ENCODE assay signal across 8 cellular contexts in genomic region chr6:31806470-31807272, GRCh38. TPM values are rescaled to one million over a fixed set of nuclear protein-coding genes. Genes with fewer than 3 reads are reported as not detected.
A peak's percentile ranks its signal among the peaks of the same experiment; 100 is the strongest.
DNase-seq lines count a peak whose midpoint lies in the region; ATAC-seq and TF ChIP-seq lines count a peak whose summit lies in the region.

Gene LSM2, minus strand, starts transcription at chr6:31806966. Its CDS starts 209 bp downstream, at chr6:31806757.

- H3K9me3 ChIP-seq in ascending aorta: no peaks in the 10 kb centered on the region
- no peaks in the 10 kb centered on the region for H3K9me3 ChIP-seq in right cardiac atrium (ENCODE audit: control insufficient read depth, low read length)
- H3K9me3 ChIP-seq in aorta (ENCODE audit: control insufficient read depth, low read length): no peaks in the 10 kb centered on the region

- DNase-seq in NCI-H187 (lab: John Stamatoyannopoulos, UW) (peak; percentile 94 to 95), ascending aorta (ENCODE audit: low spot score in 2 of 2) (peak; percentile 90 to 99), right cardiac atrium (peak; percentile 99), aorta (peak; percentile 99)
- DNase-seq in T-helper 2 cell treated with Interferon-gamma antibody and Interleukin-4, amounts not matched to agents 5 μg/mL and 100 μg/mL, for 36 hours (ENCODE audit: low spot score): peak; percentile 98

- peaks cover 31% of the 10 kb centered on the region for H3K36me3 Mint-ChIP-seq in T-helper 2 cell treated with Interferon-gamma antibody and Interleukin-4, amounts not matched to agents 5 μg/mL and 100 μg/mL, for 36 hours (ENCODE audit: low read depth)

- H3K4me1 Mint-ChIP-seq in T-helper 2 cell treated with Interferon-gamma antibody and Interleukin-4, amounts not matched to agents 5 μg/mL and 100 μg/mL, for 36 hours (ENCODE audit: low read depth): peaks cover 15% of the 10 kb centered on the region

- peak in 2 of 3 experiments; percentile 24 to 30 for TF ChIP-seq CTCF in ascending aorta (IDR thresholded peaks at IDR 0.05)

- intact Hi-C loops in ascending aorta (cut with DNase I) (loop anchor here (1.0 kb wide), 2 partner anchors 10 to 28 kb away; no protein-coding TSS in a partner anchor), right cardiac atrium (cut with DNase I) (no loop called here), aorta (cut with DNase I) (no loop called here)

- WGBS in right cardiac atrium: under 1% methylated on average over 51 of the region's 51 CpGs
- 0% methylated on average over 50 to 51 of the region's 51 CpGs for WGBS in aorta, 2 donors

- H3K27me3 Mint-ChIP-seq in T-helper 2 cell treated with Interferon-gamma antibody and Interleukin-4, amounts not matched to agents 5 μg/mL and 100 μg/mL, for 36 hours (ENCODE audit: low read depth): no peaks in the 10 kb centered on the region

- no peaks in the 10 kb centered on the region for H3K9me3 Mint-ChIP-seq in T-helper 2 cell treated with Interferon-gamma antibody and Interleukin-4, amounts not matched to agents 5 μg/mL and 100 μg/mL, for 36 hours

- peak within 1 kb of the TSS; percentile 97 for H3K4me3 Mint-ChIP-seq in T-helper 2 cell treated with Interferon-gamma antibody and Interleukin-4, amounts not matched to agents 5 μg/mL and 100 μg/mL, for 36 hours

- peak; percentile 93 for ATAC-seq in GM18498 (IDR thresholded peaks at IDR 0.05; ENCODE audit: unreplicated experiment)
- peak; percentile 84 for ATAC-seq in HG02938 (IDR thresholded peaks at IDR 0.05; ENCODE audit: unreplicated experiment)
- peak; percentile 99 for ATAC-seq in right cardiac atrium
- peak; percentile 99 for ATAC-seq in aorta (ENCODE audit: low FRiP score)

- H3K27ac ChIP-seq in ascending aorta (peak within 1 kb of the TSS; percentile 95 to 96), right cardiac atrium (ENCODE audit: low read length) (peak within 1 kb of the TSS; percentile 78), rectal smooth muscle tissue (ENCODE audit: low read depth, low read length) (peak within 1 kb of the TSS; percentile 97), aorta (ENCODE audit: low read depth in 1 of 2, low read length in 2 of 2) (peak within 1 kb of the TSS; percentile 69 to 76)

- peak within 1 kb of the TSS; percentile 75 for H3K9ac ChIP-seq in rectal smooth muscle tissue (ENCODE audit: low read length)

- peak within 1 kb of the TSS; percentile 91 for H3K27ac Mint-ChIP-seq in T-helper 2 cell treated with Interferon-gamma antibody and Interleukin-4, amounts not matched to agents 5 μg/mL and 100 μg/mL, for 36 hours

- peaks cover 0 to 15% of the 10 kb centered on the region in 2 donors for H3K4me1 ChIP-seq in ascending aorta
- H3K4me1 ChIP-seq in right cardiac atrium (ENCODE audit: control insufficient read depth, insufficient read depth, low read length): no peaks in the 10 kb centered on the region
- peaks cover 11% of the 10 kb centered on the region for H3K4me1 ChIP-seq in rectal smooth muscle tissue (ENCODE audit: control insufficient read depth, insufficient read depth, low read length)
- no peaks in the 10 kb centered on the region for H3K4me1 ChIP-seq in aorta (ENCODE audit: control insufficient read depth in 1 of 2, insufficient read depth in 2 of 2, low read length in 2 of 2)

- H3K36me3 ChIP-seq in ascending aorta: peaks cover 2 to 8% of the 10 kb centered on the region in 2 donors
- H3K36me3 ChIP-seq in rectal smooth muscle tissue (ENCODE audit: control insufficient read depth, insufficient read depth, low read length): no peaks in the 10 kb centered on the region
- no peaks in the 10 kb centered on the region for H3K36me3 ChIP-seq in aorta (ENCODE audit: control insufficient read depth in 1 of 2, insufficient read depth in 2 of 2, low read length in 1 of 2)

- no peaks in the 10 kb centered on the region for H3K27me3 ChIP-seq in ascending aorta
- no peaks in the 10 kb centered on the region for H3K27me3 ChIP-seq in right cardiac atrium (ENCODE audit: control insufficient read depth, insufficient read depth)
- H3K27me3 ChIP-seq in rectal smooth muscle tissue (ENCODE audit: control insufficient read depth, insufficient read depth, low read length): no peaks in the 10 kb centered on the region
- H3K27me3 ChIP-seq in aorta (ENCODE audit: control insufficient read depth in 1 of 2, insufficient read depth in 2 of 2, low read length in 1 of 2): no peaks in the 10 kb centered on the region

- H3K4me3 ChIP-seq in ascending aorta (peak within 1 kb of the TSS; percentile 79 to 82), right cardiac atrium (ENCODE audit: low read length) (peak within 1 kb of the TSS; percentile 55), rectal smooth muscle tissue (ENCODE audit: low read length) (peak within 1 kb of the TSS; percentile 89), aorta (ENCODE audit: low read length in 2 of 2) (peak within 1 kb of the TSS; percentile 55 to 56)

RNA-seq across cellular contexts. Expression of gene LSM2, which starts in this region (rescaled TPM):
- total RNA-seq in ascending aorta: 61.3 TPM
- total RNA-seq in right cardiac atrium: 10 to 100 TPM; 22.8 to 27.3 (median 23.8) TPM
- 27.0 TPM for polyA plus RNA-seq in right cardiac atrium
- total RNA-seq in aorta: 10 to 100 TPM; 32.4 to 33.4 TPM
- polyA plus RNA-seq in aorta: 10 to 100 TPM; 41.7 to 42.2 TPM

Comparison
In these comparisons a context has a peak if more than half of its experiments do, and no peak if none do; other contexts are left out.
1. Peak in every context shown above with its lines: DNase-seq, ATAC-seq, H3K4me3 ChIP-seq and H3K27ac ChIP-seq.